In genomic region chr11:116177521-116178220, GRCh38 we compare ENCODE assay signal across 21 cellular contexts.
A peak's percentile ranks its signal among the peaks of the same experiment; 100 is the strongest.
DNase-seq lines count a peak whose midpoint lies in the region; TF ChIP-seq lines count a peak whose summit lies in the region.
"Had no signal": no experiment of that assay in that cellular context is flagged by ENCODE, and none has a peak within 500 bp of the region (broad histone marks: within the 10 kb centered on the region; RNA-seq: fewer than 3 reads in every experiment).

No MANE protein-coding gene starts in this region.

- no peak overlapping the region for H3K4me3 Mint-ChIP-seq in endodermal cell
- H3K4me3 Mint-ChIP-seq in type B pancreatic cell: no peak overlapping the region
- H3K4me3 Mint-ChIP-seq in activated T-helper 1 cell treated with anti-CD3 and anti-CD28 coated beads, Interleukin-12 subunit alpha, Interleukin-12 subunit beta, Interleukin-2, Interleukin-4 antibody, amounts not matched to agents 30 ng/mL and 10 ng/mL and 1 ng/mL, durations not matched to agents 14 hours and 24 hours and 36 hours: no peak overlapping the region
- H3K4me3 Mint-ChIP-seq: CD4-positive, alpha-beta T cell had no signal

- H3K4me1 ChIP-seq in endodermal cell (ENCODE audit: control insufficient read depth, insufficient read depth, low read length): peaks cover 36% of the 10 kb centered on the region
- H3K4me1 ChIP-seq: SJSA1 had no signal

- DNase-seq in Daoy (ENCODE audit: low read depth) (peak; percentile 54), NCI-H69 (lab: John Stamatoyannopoulos, UW) (peak; percentile 38), endodermal cell (peak; percentile 40), type B pancreatic cell (ENCODE audit: extremely low spot score, unreplicated experiment) (peak; percentile 48), Kasumi-1 (lab: John Stamatoyannopoulos, UW) (no peak), mucosa of gallbladder (ENCODE audit: low spot score) (no peak)
- no peak for DNase-seq in activated T-helper 1 cell treated with anti-CD3 and anti-CD28 coated beads, Interleukin-12 subunit alpha, Interleukin-12 subunit beta, Interleukin-2, Interleukin-4 antibody, amounts not matched to agents 30 ng/mL and 10 ng/mL and 1 ng/mL, durations not matched to agents 14 hours and 24 hours and 36 hours (ENCODE audit: low spot score)
- DNase-seq: CD4-positive, alpha-beta T cell; EL; GF-D8; GM23248; KBM-7; NCI-H1092 treated with DMSO at 0.1 percent for 48 hours; NCI-H1436 treated with DMSO at 0.1 percent for 48 hours; NCI-H1930; NCI-H2227 treated with DMSO at 0.1 percent for 48 hours; NCI-H510A; NCI-H774; NK-92 treated with Interleukin-12 subunit alpha and Interleukin-12 subunit beta, amount 100 ng/mL, for 24 hours had no signal

- WGBS in endodermal cell (ENCODE audit: insufficient coverage in 1 of 2, insufficient read length in 1 of 2), 2 experiments: 82 to 92% methylated on average over 3 to 4 of the region's 4 CpGs

- no peaks in the 10 kb centered on the region for H3K9me3 ChIP-seq in endodermal cell (ENCODE audit: control insufficient read depth, low read length)
- H3K9me3 ChIP-seq: BLaER1, SJSA1 had no signal

- H3K27ac ChIP-seq in endodermal cell (ENCODE audit: low read depth, low read length): no peak overlapping the region
- H3K27ac ChIP-seq: BLaER1, GM23248, SJSA1 had no signal

- H3K9ac ChIP-seq in endodermal cell (ENCODE audit: extremely low read depth, low read length, poor library complexity, severe bottlenecking): no peak overlapping the region
- H3K9ac ChIP-seq: BLaER1, GM23248 had no signal

- peaks cover 5% of the 10 kb centered on the region for H3K27me3 ChIP-seq in endodermal cell (ENCODE audit: control insufficient read depth, insufficient read depth, low read length, poor library complexity, severe bottlenecking)
- H3K27me3 ChIP-seq: BLaER1, SJSA1 had no signal

- no peaks in the 10 kb centered on the region for H3K36me3 Mint-ChIP-seq in endodermal cell (ENCODE audit: low read depth)
- H3K36me3 Mint-ChIP-seq in type B pancreatic cell: no peaks in the 10 kb centered on the region
- H3K36me3 Mint-ChIP-seq in activated T-helper 1 cell treated with anti-CD3 and anti-CD28 coated beads, Interleukin-12 subunit alpha, Interleukin-12 subunit beta, Interleukin-2, Interleukin-4 antibody, amounts not matched to agents 30 ng/mL and 10 ng/mL and 1 ng/mL, durations not matched to agents 14 hours and 24 hours and 36 hours (ENCODE audit: low read depth): no peaks in the 10 kb centered on the region

- no peaks in the 10 kb centered on the region for H3K36me3 ChIP-seq in endodermal cell (ENCODE audit: control insufficient read depth, insufficient read depth, low read length)
- H3K36me3 ChIP-seq: BLaER1, SJSA1 had no signal

- H3K27me3 Mint-ChIP-seq in endodermal cell (ENCODE audit: insufficient read depth) (peaks cover 11% of the 10 kb centered on the region), type B pancreatic cell (peaks cover 31% of the 10 kb centered on the region)
- H3K27me3 Mint-ChIP-seq in activated T-helper 1 cell treated with anti-CD3 and anti-CD28 coated beads, Interleukin-12 subunit alpha, Interleukin-12 subunit beta, Interleukin-2, Interleukin-4 antibody, amounts not matched to agents 30 ng/mL and 10 ng/mL and 1 ng/mL, durations not matched to agents 14 hours and 24 hours and 36 hours (ENCODE audit: insufficient read depth): no peaks in the 10 kb centered on the region

- intact Hi-C loops in activated T-helper 1 cell treated with anti-CD3 and anti-CD28 coated beads, Interleukin-12 subunit alpha, Interleukin-12 subunit beta, Interleukin-2, Interleukin-4 antibody, amounts not matched to agents 30 ng/mL and 10 ng/mL and 1 ng/mL, durations not matched to agents 14 hours and 24 hours and 36 hours (cut with micrococcal nuclease): no loop called here

- H3K9me3 Mint-ChIP-seq in endodermal cell (no peaks in the 10 kb centered on the region), type B pancreatic cell (no peaks in the 10 kb centered on the region)
- H3K9me3 Mint-ChIP-seq in activated T-helper 1 cell treated with anti-CD3 and anti-CD28 coated beads, Interleukin-12 subunit alpha, Interleukin-12 subunit beta, Interleukin-2, Interleukin-4 antibody, amounts not matched to agents 30 ng/mL and 10 ng/mL and 1 ng/mL, durations not matched to agents 14 hours and 24 hours and 36 hours: no peaks in the 10 kb centered on the region
- H3K9me3 Mint-ChIP-seq: CD4-positive, alpha-beta T cell had no signal

- TF ChIP-seq CTCF in endodermal cell (conservative IDR thresholded peaks at IDR 0.05) (no peak), type B pancreatic cell (conservative IDR thresholded peaks at IDR 0.05) (no peak)

- no peak overlapping the region for H3K27ac Mint-ChIP-seq in endodermal cell
- no peak overlapping the region for H3K27ac Mint-ChIP-seq in type B pancreatic cell
- H3K27ac Mint-ChIP-seq in activated T-helper 1 cell treated with anti-CD3 and anti-CD28 coated beads, Interleukin-12 subunit alpha, Interleukin-12 subunit beta, Interleukin-2, Interleukin-4 antibody, amounts not matched to agents 30 ng/mL and 10 ng/mL and 1 ng/mL, durations not matched to agents 14 hours and 24 hours and 36 hours: no peak overlapping the region
- H3K27ac Mint-ChIP-seq: CD4-positive, alpha-beta T cell had no signal

- H3K4me3 ChIP-seq in endodermal cell (ENCODE audit: low read length): no peak overlapping the region
- H3K4me3 ChIP-seq: BLaER1, GM23248, SJSA1 had no signal

- peaks cover 60% of the 10 kb centered on the region for H3K4me1 Mint-ChIP-seq in endodermal cell
- peaks cover 37% of the 10 kb centered on the region for H3K4me1 Mint-ChIP-seq in type B pancreatic cell (ENCODE audit: unreplicated experiment)
- no peaks in the 10 kb centered on the region for H3K4me1 Mint-ChIP-seq in activated T-helper 1 cell treated with anti-CD3 and anti-CD28 coated beads, Interleukin-12 subunit alpha, Interleukin-12 subunit beta, Interleukin-2, Interleukin-4 antibody, amounts not matched to agents 30 ng/mL and 10 ng/mL and 1 ng/mL, durations not matched to agents 14 hours and 24 hours and 36 hours (ENCODE audit: low read depth)

Comparison
In these comparisons a context has a peak if more than half of its experiments do, and no peak if none do; other contexts are left out.
1. DNase-seq: peak in Daoy (single experiment), NCI-H69 (single experiment), endodermal cell (single experiment) and type B pancreatic cell (single experiment); none in Kasumi-1 (0 of 2), mucosa of gallbladder (single experiment) and activated T-helper 1 cell treated with anti-CD3 and anti-CD28 coated beads, Interleukin-12 subunit alpha, Interleukin-12 subunit beta, Interleukin-2, Interleukin-4 antibody, amounts not matched to agents 30 ng/mL and 10 ng/mL and 1 ng/mL, durations not matched to agents 14 hours and 24 hours and 36 hours (single experiment).